In the genomic region with DNA sequence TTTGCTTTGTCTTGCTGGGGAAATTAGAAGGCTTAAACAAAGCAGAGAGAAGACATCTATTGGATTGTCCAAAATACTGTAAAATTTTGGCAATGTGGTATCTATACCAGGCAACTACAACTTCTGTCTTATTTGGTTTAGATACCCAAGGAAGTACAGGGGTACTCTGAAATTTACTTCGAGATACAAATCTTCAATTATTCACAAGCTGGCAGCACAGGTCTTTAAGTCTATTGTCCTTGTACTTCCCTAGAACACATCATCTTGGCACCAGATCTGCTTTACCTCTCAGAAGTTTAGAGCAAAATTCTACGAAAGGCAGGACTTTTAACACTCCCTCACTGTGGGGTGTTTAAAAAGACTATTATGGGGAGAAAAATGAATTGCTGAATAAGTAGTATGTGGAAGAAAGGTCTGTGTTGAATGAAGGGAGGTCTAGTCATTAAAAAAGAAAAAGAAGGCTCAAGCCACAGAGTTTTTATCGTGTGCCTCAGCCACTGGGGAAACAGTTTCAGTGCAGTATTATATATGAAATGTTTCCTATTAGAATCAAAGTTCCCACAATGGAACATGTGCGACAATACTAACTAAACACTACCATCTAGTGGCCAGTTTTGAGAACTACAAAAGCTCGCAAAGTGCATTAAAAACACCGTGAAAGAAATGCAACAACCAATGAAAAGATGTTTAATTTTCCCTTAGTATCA, we compare ENCODE assay signal across 8 cellular contexts.
DNase-seq lines count a peak whose midpoint lies in the region; ATAC-seq, FAIRE-seq and TF ChIP-seq lines count a peak whose summit lies in the region.

No MANE protein-coding gene starts in this region.

- no peak overlapping the region for H3K9ac ChIP-seq in mammary epithelial cell (ENCODE audit: insufficient read depth, low read length)
- peak overlapping the region; percentile 64 for H3K9ac ChIP-seq in keratinocyte (ENCODE audit: control insufficient read depth, extremely low read depth, insufficient read depth, low read length)

- WGBS in mammary epithelial cell (ENCODE audit: low coverage, missing lambda C conversion rate): 18% methylated on average over 6 of the region's 6 CpGs

- H3K9me3 ChIP-seq in mammary epithelial cell (replicated peaks; ENCODE audit: insufficient read depth, low read length) (no peaks in the 10 kb centered on the region), keratinocyte (ENCODE audit: control insufficient read depth, low read depth, low read length) (no peaks in the 10 kb centered on the region)

- H3K4me1 ChIP-seq in mammary epithelial cell (ENCODE audit: insufficient read depth, low read length) (peaks cover 13% of the 10 kb centered on the region), keratinocyte (ENCODE audit: control insufficient read depth, extremely low read depth, insufficient read depth, low read length) (peaks cover 16% of the 10 kb centered on the region)

- H3K4me3 ChIP-seq in mammary epithelial cell (replicated peaks in 1 of 3; ENCODE audit: insufficient read depth in 1 of 3, low read depth in 2 of 3, low read length in 3 of 3) (no peak overlapping the region), keratinocyte (ENCODE audit: control insufficient read depth in 2 of 3, extremely low read depth in 1 of 3, insufficient read depth in 2 of 3, low read depth in 1 of 3, low read length in 3 of 3) (peak overlapping the region in 2 of 3 experiments; percentile 32 to 57)

- H3K4me3 Mint-ChIP-seq in stimulated activated naive CD8-positive, alpha-beta T cell treated with anti-CD3 and anti-CD28 coated beads, Interleukin-15, amount 100 ng/mL, for 72 hours: no peak overlapping the region

- in situ Hi-C loops in mammary epithelial cell (cut with MboI; ENCODE audit: low sequenced_read_pairs in 2 of 2): loop anchor here (10.0 to 25.0 kb wide), 6 partner anchors 55 to 862 kb away; no protein-coding TSS in a partner anchor

- no peaks in the 10 kb centered on the region for H3K27me3 Mint-ChIP-seq in stimulated activated naive CD8-positive, alpha-beta T cell treated with anti-CD3 and anti-CD28 coated beads, Interleukin-15, amount 100 ng/mL, for 72 hours

- CTCF ChIA-PET in mammary epithelial cell (lab: Charles Lee; ENCODE audit: low non-redundant PET): no interaction called here

- no peaks in the 10 kb centered on the region for H3K36me3 ChIP-seq in mammary epithelial cell (ENCODE audit: insufficient read depth, low read length)
- no peaks in the 10 kb centered on the region for H3K36me3 ChIP-seq in keratinocyte (ENCODE audit: control insufficient read depth in 2 of 2, extremely low read depth in 1 of 2, insufficient read depth in 2 of 2, low read length in 2 of 2)

- TF ChIP-seq CTCF in mammary epithelial cell (conservative IDR thresholded peaks at IDR 0.05 in 1 of 2, IDR thresholded peaks at IDR 0.05 in 1 of 2; ENCODE audit: extremely low read depth in 1 of 2, insufficient read depth in 1 of 2, low read depth in 1 of 2, low read length in 2 of 2) (peak; percentile 56 to 62), keratinocyte (optimal IDR thresholded peaks at IDR 0.05 in 1 of 3, IDR thresholded peaks at IDR 0.05 in 1 of 3, conservative IDR thresholded peaks at IDR 0.05 in 1 of 3; ENCODE audit: extremely low read depth in 1 of 3, insufficient read depth in 2 of 3, low read length in 3 of 3) (peak in 2 of 3 experiments; percentile 37 to 63)

- BruUV-seq in mammary epithelial cell (replicated peaks; lab: Mats Ljungman, UMichigan): no TSS peak

- no peaks in the 10 kb centered on the region for H3K9me3 Mint-ChIP-seq in stimulated activated naive CD8-positive, alpha-beta T cell treated with anti-CD3 and anti-CD28 coated beads, Interleukin-15, amount 100 ng/mL, for 72 hours

- peak; percentile 63 for ATAC-seq in GM19395 (IDR thresholded peaks at IDR 0.05; ENCODE audit: unreplicated experiment)
- peak; percentile 65 for ATAC-seq in HG03378 (IDR thresholded peaks at IDR 0.05; ENCODE audit: unreplicated experiment)
- ATAC-seq in stimulated activated naive CD8-positive, alpha-beta T cell treated with anti-CD3 and anti-CD28 coated beads, Interleukin-15, amount 100 ng/mL, for 72 hours: peak; percentile 49

- H3K27me3 ChIP-seq in mammary epithelial cell (ENCODE audit: insufficient read depth, low read length) (no peaks in the 10 kb centered on the region), keratinocyte (ENCODE audit: control insufficient read depth, extremely low read depth, insufficient read depth, low read length) (no peaks in the 10 kb centered on the region)

- no peaks in the 10 kb centered on the region for H4K20me1 ChIP-seq in mammary epithelial cell (ENCODE audit: insufficient read depth, low read length)
- H4K20me1 ChIP-seq in keratinocyte (ENCODE audit: control insufficient read depth, extremely low read depth, insufficient read depth, low read length): no peaks in the 10 kb centered on the region

- H3K9me1 ChIP-seq in keratinocyte (ENCODE audit: control insufficient read depth, extremely low read depth, insufficient read depth, low read length): no peaks in the 10 kb centered on the region

- intact Hi-C loops in mammary epithelial cell (cut with micrococcal nuclease): loop anchor here (1.0 to 5.0 kb wide), 7 partner anchors 32 to 613 kb away; no protein-coding TSS in a partner anchor

- dilution Hi-C loops in mammary epithelial cell (cut with HindIII; ENCODE audit: low sequenced_read_pairs): loop anchor here (25.0 kb wide), 1 partner anchor 462 kb away; no protein-coding TSS in a partner anchor
- dilution Hi-C loops in keratinocyte (cut with MboI; ENCODE audit: extremely low pct_ligation_motif_present, low sequenced_read_pairs): no loop called here

- H2AFZ ChIP-seq in mammary epithelial cell (ENCODE audit: low read depth, low read length): peak overlapping the region; percentile 19
- peak overlapping the region; percentile 46 for H2AFZ ChIP-seq in keratinocyte (ENCODE audit: control insufficient read depth, low read length)

- peak; percentile 67 for FAIRE-seq in keratinocyte (lab: Jason Lieb, UNC)

- DNase-seq in Daoy (ENCODE audit: low read depth) (peak; percentile 56), NCI-H82 (lab: John Stamatoyannopoulos, UW) (peak; percentile 68), mammary epithelial cell (peak; percentile 61), keratinocyte (ENCODE audit: low read depth, low spot score) (no peak)
- DNase-seq in stimulated activated naive CD8-positive, alpha-beta T cell treated with anti-CD3 and anti-CD28 coated beads, Interleukin-15, amount 100 ng/mL, for 72 hours: peak in 1 of 2 donors; percentile 27
- DNase-seq in stimulated activated CD8-positive, alpha-beta memory T cell treated with anti-CD3 and anti-CD28 coated beads, Interleukin-4, amount 100 ng/mL, for 48 hours: no peak

- H3K4me2 ChIP-seq in mammary epithelial cell (ENCODE audit: insufficient read depth, low read depth, low read length) (peak overlapping the region; percentile 29), keratinocyte (ENCODE audit: control insufficient read depth, extremely low read depth, insufficient read depth, low read depth, low read length) (peak overlapping the region; percentile 96)

- H3K4me1 Mint-ChIP-seq in stimulated activated naive CD8-positive, alpha-beta T cell treated with anti-CD3 and anti-CD28 coated beads, Interleukin-15, amount 100 ng/mL, for 72 hours: no peaks in the 10 kb centered on the region

- no peaks in the 10 kb centered on the region for H3K79me2 ChIP-seq in mammary epithelial cell (ENCODE audit: insufficient read depth, low read length)
- no peaks in the 10 kb centered on the region for H3K79me2 ChIP-seq in keratinocyte (ENCODE audit: control insufficient read depth, insufficient read depth, low read length)

- no peak overlapping the region for H3K27ac Mint-ChIP-seq in stimulated activated naive CD8-positive, alpha-beta T cell treated with anti-CD3 and anti-CD28 coated beads, Interleukin-15, amount 100 ng/mL, for 72 hours

- peak overlapping the region; percentile 21 for H3K27ac ChIP-seq in mammary epithelial cell (ENCODE audit: insufficient read depth, low read depth, low read length)
- peak overlapping the region; percentile 74 for H3K27ac ChIP-seq in keratinocyte (ENCODE audit: control insufficient read depth, insufficient read depth, low read length)

Comparison
In these comparisons a context has a peak if more than half of its experiments do, and no peak if none do; other contexts are left out.
1. DNase-seq: peak in Daoy (single experiment), NCI-H82 (single experiment) and mammary epithelial cell (single experiment); none in keratinocyte (single experiment) and stimulated activated CD8-positive, alpha-beta memory T cell treated with anti-CD3 and anti-CD28 coated beads, Interleukin-4, amount 100 ng/mL, for 48 hours (single experiment).
2. H3K4me3 ChIP-seq: peak in keratinocyte (2 of 3); none in mammary epithelial cell (0 of 3).
3. Peak in every context shown above with its lines, with median percentiles within 50 percentile points of each other: ATAC-seq.